1 cellular context compared by ENCODE assay signal in genomic region chr1:207032528-207033017, GRCh38.
TF ChIP-seq lines count a peak whose summit lies in the region.

Gene C1orf116 (minus strand): TSS chr1:207032756. CDS start chr1:207027598, 5,158 bp downstream.

TF ChIP-seq in SK-N-SH treated with all-trans-retinoic acid at 6 μM for 48 hours, 23 proteins besides CTCF, POLR2A, EP300 and RAD21 (continued from another document):
- TF ChIP-seq CREB5 (CRISPR knock-in tag; IDR thresholded peaks at IDR 0.05; ENCODE audit: low read depth): no peak
